ENCODE assay signal across 14 cellular contexts in genomic region chr3:46228259-46229222, GRCh38. TPM values are rescaled to one million over a fixed set of nuclear protein-coding genes. Genes with fewer than 3 reads are reported as not detected.
DNase-seq lines count a peak whose midpoint lies in the region; ATAC-seq, FAIRE-seq and TF ChIP-seq lines count a peak whose summit lies in the region.
"Had no signal": no experiment of that assay in that cellular context is flagged by ENCODE, and none has a peak within 500 bp of the region (broad histone marks: within the 10 kb centered on the region; RNA-seq: fewer than 3 reads in every experiment).

No MANE protein-coding gene starts in this region.

- H3K4me1 ChIP-seq in PC-3 (ENCODE audit: insufficient read depth, low read length) (peaks cover 14% of the 10 kb centered on the region), esophagus muscularis mucosa (no peaks in the 10 kb centered on the region)

- FAIRE-seq in urothelium cell line (lab: Jason Lieb, UNC) = peak; percentile 48
- FAIRE-seq: islet of Langerhans had no signal

- H4K20me1 ChIP-seq in PC-3 (ENCODE audit: low read length) = no peaks in the 10 kb centered on the region

- TF ChIP-seq CTCF in PC-3 (conservative IDR thresholded peaks at IDR 0.05; ENCODE audit: low read depth, low read length) (0 out of 2 replicates have a peak, but pooled peaks have one; percentile 26), esophagus muscularis mucosa (IDR thresholded peaks at IDR 0.05) (no peak)

- WGBS in esophagus muscularis mucosa = 65% methylated on average over 5 of the region's 5 CpGs

- DNase-seq in activated CD8-positive, alpha-beta memory T cell treated with anti-CD3 and anti-CD28 coated beads, Interleukin-2, amount 10 ng/mL, durations not matched to agents 7 days and 5 days = peak; percentile 52
- no peak for DNase-seq in activated CD8-positive, alpha-beta memory T cell treated with anti-CD3 and anti-CD28 coated beads, Interleukin-2, amount 50 U/mL, for 4 hours
- DNase-seq in PC-3 (peak; percentile 87), esophagus muscularis mucosa (ENCODE audit: extremely low spot score) (peak; percentile 39), urothelium cell line (ENCODE audit: low spot score) (peak; percentile 51)
- DNase-seq in activated naive CD4-positive, alpha-beta T cell treated with anti-CD3 and anti-CD28 coated beads, Interleukin-2, amount 50 U/mL, for 16 hours = no peak
- DNase-seq: ACHN, activated gamma-delta T cell, KG1, NCI-H526 treated with DMSO at 0.1 percent for 48 hours had no signal

- no peaks in the 10 kb centered on the region for H3K9me2 ChIP-seq in PC-3 (replicated peaks; ENCODE audit: low read length)

- no peak overlapping the region for H3K4me3 Mint-ChIP-seq in activated CD8-positive, alpha-beta memory T cell treated with anti-CD3 and anti-CD28 coated beads, Interleukin-2, amount 10 ng/mL, durations not matched to agents 7 days and 5 days
- H3K4me3 Mint-ChIP-seq: neural crest cell had no signal

- H3K4me1 Mint-ChIP-seq in activated CD8-positive, alpha-beta memory T cell treated with anti-CD3 and anti-CD28 coated beads, Interleukin-2, amount 10 ng/mL, durations not matched to agents 7 days and 5 days = peaks cover 27% of the 10 kb centered on the region
- H3K4me1 Mint-ChIP-seq: neural crest cell had no signal

- H3K4me3 ChIP-seq in PC-3 (ENCODE audit: low read length) = no peak overlapping the region
- no peak overlapping the region for H3K4me3 ChIP-seq in esophagus muscularis mucosa

- TF ChIP-seq POLR2A in esophagus muscularis mucosa (IDR thresholded peaks at IDR 0.05; ENCODE audit: low read depth) = no peak

- H3K9me3 Mint-ChIP-seq in activated CD8-positive, alpha-beta memory T cell treated with anti-CD3 and anti-CD28 coated beads, Interleukin-2, amount 10 ng/mL, durations not matched to agents 7 days and 5 days (ENCODE audit: low read depth) = peaks cover 2% of the 10 kb centered on the region

- CTCF ChIA-PET in activated CD8-positive, alpha-beta memory T cell treated with anti-CD3 and anti-CD28 coated beads, Interleukin-2, amount 10 ng/mL, durations not matched to agents 7 days and 5 days (lab: Charles Lee) = interaction anchor here (0.9 to 2.2 kb wide), 7 partner anchors 8 to 144 kb away, joined by 3 to 19 read pairs (median 4); no protein-coding TSS in a partner anchor
- CTCF ChIA-PET in PC-3 (lab: Charles Lee) = interaction anchor here (0.7 kb wide), 1 partner anchor 63 kb away, joined by 4 read pairs; no protein-coding TSS in a partner anchor

- no TSS peak for BruUV-seq in PC-3 (replicated peaks; lab: Mats Ljungman, UMichigan)

- ATAC-seq in activated CD8-positive, alpha-beta memory T cell treated with anti-CD3 and anti-CD28 coated beads, Interleukin-2, amount 10 ng/mL, durations not matched to agents 7 days and 5 days = peak; percentile 76
- peak; percentile 68 for ATAC-seq in PC-3
- ATAC-seq in GM18517 (IDR thresholded peaks at IDR 0.05; ENCODE audit: unreplicated experiment) = no peak
- no peak for ATAC-seq in HG03045 (IDR thresholded peaks at IDR 0.05; ENCODE audit: unreplicated experiment)

- peaks cover 25% of the 10 kb centered on the region for H3K27me3 Mint-ChIP-seq in activated CD8-positive, alpha-beta memory T cell treated with anti-CD3 and anti-CD28 coated beads, Interleukin-2, amount 10 ng/mL, durations not matched to agents 7 days and 5 days

- peak overlapping the region; percentile 50 for H3K27ac Mint-ChIP-seq in activated CD8-positive, alpha-beta memory T cell treated with anti-CD3 and anti-CD28 coated beads, Interleukin-2, amount 10 ng/mL, durations not matched to agents 7 days and 5 days

- intact Hi-C loops in PC-3 (cut with micrococcal nuclease) = loop anchor here (5.0 kb wide), 1 partner anchor 139 kb away; no protein-coding TSS in a partner anchor
- intact Hi-C loops in esophagus muscularis mucosa (cut with DNase I) = no loop called here

- H3K9me3 ChIP-seq in PC-3 (ENCODE audit: low read length) = peaks cover 8% of the 10 kb centered on the region; the same call in 1 of the 2 replicates
- peaks cover 0 to 10% (median 2%) of the 10 kb centered on the region in 4 donors for H3K9me3 ChIP-seq in esophagus muscularis mucosa

- peaks cover 12% of the 10 kb centered on the region for H3K36me3 Mint-ChIP-seq in activated CD8-positive, alpha-beta memory T cell treated with anti-CD3 and anti-CD28 coated beads, Interleukin-2, amount 10 ng/mL, durations not matched to agents 7 days and 5 days

- H2AFZ ChIP-seq in PC-3 (ENCODE audit: low read length) = no peak overlapping the region

- no peaks in the 10 kb centered on the region for H3K79me2 ChIP-seq in PC-3 (ENCODE audit: low read length)

- no peaks in the 10 kb centered on the region for H3F3A ChIP-seq in PC-3 (ENCODE audit: low read length, unreplicated experiment)

- H3K36me3 ChIP-seq in PC-3 (ENCODE audit: low read depth, low read length) (no peaks in the 10 kb centered on the region; the same call in 1 of the 2 replicates), esophagus muscularis mucosa (no peaks in the 10 kb centered on the region)

- POLR2A ChIA-PET in PC-3 (lab: Charles Lee; ENCODE audit: unreplicated experiment) = no interaction called here

- no peak overlapping the region for H3K27ac ChIP-seq in PC-3 (ENCODE audit: low read length)
- H3K27ac ChIP-seq in esophagus muscularis mucosa (replicated peaks in 1 of 4) = no peak overlapping the region

- H3K27me3 ChIP-seq in PC-3 (ENCODE audit: low read length) (no peaks in the 10 kb centered on the region), esophagus muscularis mucosa (peaks cover 0 to 6% (median 0%) of the 10 kb centered on the region in 4 donors)

- H3K9ac ChIP-seq in PC-3 (ENCODE audit: low read length) = no peak overlapping the region

- H3K4me2 ChIP-seq in PC-3 (ENCODE audit: low read length) = peak overlapping the region; percentile 26

- no peak for TF ChIP-seq EP300 in esophagus muscularis mucosa (IDR thresholded peaks at IDR 0.05)

RNA-seq across cellular contexts. Expression of gene CCR3, which starts 13.7 kb away (rescaled TPM):
- 1 to 10 TPM; 1.4 to 2.0 TPM for total RNA-seq in activated CD8-positive, alpha-beta memory T cell treated with anti-CD3 and anti-CD28 coated beads, Interleukin-2, amount 10 ng/mL, durations not matched to agents 7 days and 5 days
- 0.22 TPM in 1 of 2 replicates, not detected in the other for total RNA-seq in PC-3 (2014; rRNA removed)
- total RNA-seq in esophagus muscularis mucosa = not detected
- total RNA-seq: neural crest cell had no signal

RNA-seq across cellular contexts. Expression of gene CCR1, which starts 20.4 kb away (rescaled TPM):
- total RNA-seq in activated CD8-positive, alpha-beta memory T cell treated with anti-CD3 and anti-CD28 coated beads, Interleukin-2, amount 10 ng/mL, durations not matched to agents 7 days and 5 days = 10 to 100 TPM; 35.3 to 55.6 TPM
- 0.15 TPM in 1 of 2 replicates, not detected in the other for total RNA-seq in PC-3 (2014; rRNA removed)
- total RNA-seq in esophagus muscularis mucosa = 10 to 100 TPM in 1 of 4 donors, 1 to 10 TPM in 3; 5.3 to 42.1 (median 6.5) TPM

Comparison
In these comparisons a context has a peak if more than half of its experiments do, and no peak if none do; other contexts are left out.
1. DNase-seq: peak in activated CD8-positive, alpha-beta memory T cell treated with anti-CD3 and anti-CD28 coated beads, Interleukin-2, amount 10 ng/mL, durations not matched to agents 7 days and 5 days (single experiment), PC-3 (single experiment), esophagus muscularis mucosa (single experiment) and urothelium cell line (single experiment); none in activated CD8-positive, alpha-beta memory T cell treated with anti-CD3 and anti-CD28 coated beads, Interleukin-2, amount 50 U/mL, for 4 hours (single experiment) and activated naive CD4-positive, alpha-beta T cell treated with anti-CD3 and anti-CD28 coated beads, Interleukin-2, amount 50 U/mL, for 16 hours (single experiment).
2. ATAC-seq: peak in activated CD8-positive, alpha-beta memory T cell treated with anti-CD3 and anti-CD28 coated beads, Interleukin-2, amount 10 ng/mL, durations not matched to agents 7 days and 5 days (single experiment) and PC-3 (single experiment); none in GM18517 (single experiment) and HG03045 (single experiment).